Comparison of ENCODE assay signal across 17 cellular contexts in the genomic region with DNA sequence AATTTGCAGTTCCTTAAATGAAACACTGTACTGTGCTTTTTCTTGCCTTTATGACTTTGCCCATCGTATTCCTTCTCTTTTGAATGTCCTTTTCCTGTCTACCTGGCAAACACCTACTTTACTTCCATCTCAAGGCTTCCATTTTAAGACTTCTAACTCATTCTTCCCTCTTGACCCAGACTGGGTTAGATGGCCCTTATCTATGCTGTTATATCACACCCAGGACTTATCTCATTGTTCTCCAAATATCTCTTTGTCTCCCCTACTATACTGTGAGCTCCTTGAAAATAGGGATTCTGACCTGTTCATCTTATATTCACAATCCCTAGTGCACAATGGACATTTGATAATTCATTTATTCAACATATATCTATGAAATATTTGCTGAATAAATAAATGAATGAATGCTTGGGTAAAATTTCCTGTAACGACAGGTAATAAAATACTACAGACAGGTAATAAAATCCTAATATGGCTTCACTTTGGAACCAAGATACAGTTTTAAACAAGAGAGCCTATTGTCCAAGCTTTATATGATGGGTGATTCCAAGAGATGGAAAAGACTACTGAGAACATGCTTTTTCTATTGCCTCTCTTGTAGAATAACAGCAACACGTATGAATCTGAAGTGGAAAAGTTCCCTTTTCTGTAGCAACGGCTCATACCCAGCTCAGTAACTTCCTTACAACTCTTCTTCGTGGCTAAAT. TPM values are rescaled to one million over a fixed set of nuclear protein-coding genes. Genes with fewer than 3 reads are reported as not detected.
"Had no signal": no experiment of that assay in that cellular context is flagged by ENCODE, and none has a peak within 500 bp of the region (broad histone marks: within the 10 kb centered on the region; RNA-seq: fewer than 3 reads in every experiment).

No MANE protein-coding gene starts in this region.

- H3K4me3 Mint-ChIP-seq: immature natural killer cell; naive thymus-derived CD8-positive, alpha-beta T cell; neural crest cell had no signal

- H3K27ac ChIP-seq: esophagus squamous epithelium, gastroesophageal sphincter, left ventricle myocardium inferior, lower lobe of right lung, right atrium auricular region, tibial artery had no signal

- H3K4me3 ChIP-seq: esophagus squamous epithelium, gastroesophageal sphincter, left ventricle myocardium inferior, lower lobe of right lung, right atrium auricular region, smooth muscle cell, tibial artery had no signal

- H3K27me3 Mint-ChIP-seq: naive thymus-derived CD8-positive, alpha-beta T cell had no signal

- H3K4me1 Mint-ChIP-seq: neural crest cell had no signal

- DNase-seq: dermis blood vessel endothelial cell; esophagus squamous epithelium; foreskin fibroblast; glutamatergic neuron; immature natural killer cell; left ventricle myocardium inferior; lower lobe of right lung; mesenchymal stem cell; naive thymus-derived CD8-positive, alpha-beta T cell; posterior cingulate gyrus; stimulated activated CD4-positive, alpha-beta T cell treated with anti-CD3 and anti-CD28 coated beads, Interleukin-2, amount 100 ng/mL, for 48 hours; stimulated activated naive CD8-positive, alpha-beta T cell treated with anti-CD3 and anti-CD28 coated beads, Interleukin-15, Interleukin-2, amounts not matched to agents 100 U/mL and 50 U/mL, for 24 hours; tibial artery had no signal

- ATAC-seq: gastroesophageal sphincter; lower lobe of right lung; naive thymus-derived CD8-positive, alpha-beta T cell; stimulated activated naive CD8-positive, alpha-beta T cell treated with anti-CD3 and anti-CD28 coated beads, Interleukin-15, Interleukin-2, amounts not matched to agents 100 U/mL and 50 U/mL, for 24 hours had no signal

- H3K9me3 Mint-ChIP-seq: naive thymus-derived CD8-positive, alpha-beta T cell; neural crest cell had no signal

RNA-seq across cellular contexts. Expression of gene SAXO2, which starts 22.8 kb away (rescaled TPM):
- total RNA-seq: right atrium auricular region had no signal
